In genomic region chr22:41906822-41907221, GRCh38 we compare ENCODE assay signal across 19 cellular contexts. TPM values are rescaled to one million over a fixed set of nuclear protein-coding genes. Genes with fewer than 3 reads are reported as not detected.
"Had no signal": no experiment of that assay in that cellular context is flagged by ENCODE, and none has a peak within 500 bp of the region (broad histone marks: within the 10 kb centered on the region; RNA-seq: fewer than 3 reads in every experiment).

No MANE protein-coding gene starts in this region.

- DNase-seq: activated CD4-positive, alpha-beta T cell treated with anti-CD3 and anti-CD28 coated beads for 48 hours; activated naive CD4-positive, alpha-beta T cell treated with Interleukin-2 at 50 U/mL for 16 hours; effector memory CD4-positive, alpha-beta T cell; head of caudate nucleus; kidney glomerular epithelial cell; stimulated activated CD4-positive, alpha-beta T cell treated with anti-CD3 and anti-CD28 coated beads, Interleukin-4, amount 100 ng/mL, for 24 hours; trophoblast cell had no signal

- H3K27ac ChIP-seq: ascending aorta, skin epidermis, suprapubic skin had no signal

- H3K36me3 Mint-ChIP-seq: natural killer cell treated with Interleukin-12 subunit alpha and Interleukin-12 subunit beta and Interleukin-15 and Interleukin-18, amount 100 ng/mL, for 72 hours had no signal

- H3K4me3 ChIP-seq: ascending aorta, skin epidermis, suprapubic skin had no signal

- ATAC-seq: natural killer cell treated with Interleukin-12 subunit alpha and Interleukin-12 subunit beta and Interleukin-15 and Interleukin-18, amount 100 ng/mL, for 72 hours; WTC11 had no signal

- H3K9me3 ChIP-seq: ascending aorta, suprapubic skin had no signal

- H3K4me3 Mint-ChIP-seq: dendritic cell treated with granulocyte-macrophage colony-stimulating factor and Interleukin-4, amounts not matched to agents 40 ng/mL and 50 ng/mL, for 4 days; natural killer cell treated with Interleukin-12 subunit alpha and Interleukin-12 subunit beta and Interleukin-15 and Interleukin-18, amount 100 ng/mL, for 72 hours; stimulated activated naive CD8-positive, alpha-beta T cell treated with anti-CD3 and anti-CD28 coated beads, Interleukin-15, Interleukin-2, amounts not matched to agents 100 ng/mL and 50 ng/mL, for 24 hours; WTC11 had no signal

- H3K9me3 Mint-ChIP-seq: dendritic cell treated with granulocyte-macrophage colony-stimulating factor and Interleukin-4, amounts not matched to agents 40 ng/mL and 50 ng/mL, for 4 days; natural killer cell treated with Interleukin-12 subunit alpha and Interleukin-12 subunit beta and Interleukin-15 and Interleukin-18, amount 100 ng/mL, for 72 hours; stimulated activated naive CD8-positive, alpha-beta T cell treated with anti-CD3 and anti-CD28 coated beads, Interleukin-15, Interleukin-2, amounts not matched to agents 100 ng/mL and 50 ng/mL, for 24 hours; WTC11 had no signal

- H3K27ac Mint-ChIP-seq: dendritic cell treated with granulocyte-macrophage colony-stimulating factor and Interleukin-4, amounts not matched to agents 40 ng/mL and 50 ng/mL, for 4 days; natural killer cell treated with Interleukin-12 subunit alpha and Interleukin-12 subunit beta and Interleukin-15 and Interleukin-18, amount 100 ng/mL, for 72 hours; stimulated activated naive CD8-positive, alpha-beta T cell treated with anti-CD3 and anti-CD28 coated beads, Interleukin-15, Interleukin-2, amounts not matched to agents 100 ng/mL and 50 ng/mL, for 24 hours; WTC11 had no signal

RNA-seq across cellular contexts. Expression of gene SHISA8, which starts 8.1 kb away (rescaled TPM):
- total RNA-seq: ascending aorta; bronchial epithelial cell; epithelial cell of proximal tubule; frontal cortex; liver; mesenteric fat pad; natural killer cell treated with Interleukin-12 subunit alpha and Interleukin-12 subunit beta and Interleukin-15 and Interleukin-18, amount 100 ng/mL, for 72 hours; suprapubic skin had no signal
- polyA plus RNA-seq: liver had no signal

RNA-seq across cellular contexts. Expression of gene TNFRSF13C, which starts 19.8 kb away (rescaled TPM):
- total RNA-seq: ascending aorta had no signal

RNA-seq across cellular contexts. Expression of gene CENPM, which starts 40.1 kb away (rescaled TPM):
- total RNA-seq: ascending aorta, mesenteric fat pad had no signal
